Comparison of ENCODE assay signal across 22 cellular contexts in genomic region chr10:5897504-5897903, GRCh38.
"Had no signal": no experiment of that assay in that cellular context is flagged by ENCODE, and none has a peak within 500 bp of the region (broad histone marks: within the 10 kb centered on the region; RNA-seq: fewer than 3 reads in every experiment).

No MANE protein-coding gene starts in this region.

- H3K27ac Mint-ChIP-seq: activated CD4-positive, alpha-beta memory T cell treated with anti-CD3 and anti-CD28 coated beads for 36 hours; activated CD4-positive, alpha-beta T cell treated with anti-CD3 and anti-CD28 coated beads for 36 hours; activated naive CD8-positive, alpha-beta T cell treated with anti-CD3 and anti-CD28 coated beads, Interleukin-2, amount 50 U/mL, for 24 hours; dendritic cell treated with granulocyte-macrophage colony-stimulating factor and Interleukin-4, amounts not matched to agents 40 ng/mL and 50 ng/mL, for 4 days; nephron progenitor cell; WTC11 had no signal

- H3K27me3 Mint-ChIP-seq: activated CD4-positive, alpha-beta memory T cell treated with anti-CD3 and anti-CD28 coated beads for 36 hours; activated CD4-positive, alpha-beta T cell treated with anti-CD3 and anti-CD28 coated beads for 36 hours; activated naive CD4-positive, alpha-beta T cell treated with anti-CD3 and anti-CD28 coated beads, Interleukin-2, amount 10 ng/mL, durations not matched to agents 7 days and 5 days; activated naive CD8-positive, alpha-beta T cell treated with anti-CD3 and anti-CD28 coated beads, Interleukin-2, amount 50 U/mL, for 24 hours; dendritic cell treated with granulocyte-macrophage colony-stimulating factor and Interleukin-4, amounts not matched to agents 40 ng/mL and 50 ng/mL, for 4 days; memory B cell; stimulated activated naive CD8-positive, alpha-beta T cell treated with anti-CD3 and anti-CD28 coated beads, Interleukin-15, amount 100 ng/mL, for 72 hours had no signal

- H3K27me3 ChIP-seq: body of pancreas, pancreas, right lobe of liver, uterus had no signal

- H3K9me3 Mint-ChIP-seq: activated naive CD8-positive, alpha-beta T cell treated with anti-CD3 and anti-CD28 coated beads, Interleukin-2, amount 50 U/mL, for 24 hours; memory B cell had no signal

- H3K36me3 ChIP-seq: uterus had no signal

- DNase-seq: activated CD4-positive, alpha-beta memory T cell treated with anti-CD3 and anti-CD28 coated beads for 36 hours; activated CD4-positive, alpha-beta T cell treated with anti-CD3 and anti-CD28 coated beads for 36 hours; activated naive CD4-positive, alpha-beta T cell treated with anti-CD3 and anti-CD28 coated beads, Interleukin-2, amount 10 ng/mL, durations not matched to agents 7 days and 5 days; activated naive CD8-positive, alpha-beta T cell treated with anti-CD3 and anti-CD28 coated beads, Interleukin-2, amount 50 U/mL, for 24 hours; activated T-cell treated with anti-CD3 and anti-CD28 coated beads for 4 hours; body of pancreas; effector CD4-positive, alpha-beta T cell; foreskin melanocyte; hippocampal formation; nephron progenitor cell; pancreas; right lobe of liver; stimulated activated CD4-positive, alpha-beta T cell treated with anti-CD3 and anti-CD28 coated beads, Interleukin-1b, Interleukin-23, amount 100 ng/mL, for 48 hours; stimulated activated naive CD8-positive, alpha-beta T cell treated with anti-CD3 and anti-CD28 coated beads, Interleukin-15, amount 100 ng/mL, for 72 hours; SW 1271; T-helper 9 cell; uterus had no signal

- ATAC-seq: activated CD4-positive, alpha-beta T cell treated with anti-CD3 and anti-CD28 coated beads for 36 hours; activated naive CD8-positive, alpha-beta T cell treated with anti-CD3 and anti-CD28 coated beads, Interleukin-2, amount 50 U/mL, for 24 hours; body of pancreas; esophagus mucosa; pancreas; right lobe of liver; stimulated activated naive CD8-positive, alpha-beta T cell treated with anti-CD3 and anti-CD28 coated beads, Interleukin-15, amount 100 ng/mL, for 72 hours; WTC11 had no signal

- H3K27ac ChIP-seq: body of pancreas, pancreas, right lobe of liver, uterus had no signal

- H3K4me3 ChIP-seq: body of pancreas, pancreas, right lobe of liver, skin epidermis, uterus had no signal

- H3K9me3 ChIP-seq: body of pancreas, pancreas, right lobe of liver, uterus had no signal

- H3K4me3 Mint-ChIP-seq: activated CD4-positive, alpha-beta memory T cell treated with anti-CD3 and anti-CD28 coated beads for 36 hours; activated CD4-positive, alpha-beta T cell treated with anti-CD3 and anti-CD28 coated beads for 36 hours; activated naive CD4-positive, alpha-beta T cell treated with anti-CD3 and anti-CD28 coated beads, Interleukin-2, amount 10 ng/mL, durations not matched to agents 7 days and 5 days; activated naive CD8-positive, alpha-beta T cell treated with anti-CD3 and anti-CD28 coated beads, Interleukin-2, amount 50 U/mL, for 24 hours; dendritic cell treated with granulocyte-macrophage colony-stimulating factor and Interleukin-4, amounts not matched to agents 40 ng/mL and 50 ng/mL, for 4 days; memory B cell; nephron progenitor cell; stimulated activated naive CD8-positive, alpha-beta T cell treated with anti-CD3 and anti-CD28 coated beads, Interleukin-15, amount 100 ng/mL, for 72 hours; WTC11 had no signal

- H3K4me1 ChIP-seq: uterus had no signal
